ENCODE assay signal across 19 cellular contexts in genomic region chr11:122559734-122560382, GRCh38.
DNase-seq lines count a peak whose midpoint lies in the region; ATAC-seq lines count a peak whose summit lies in the region.
"Had no signal": no experiment of that assay in that cellular context is flagged by ENCODE, and none has a peak within 500 bp of the region (broad histone marks: within the 10 kb centered on the region; RNA-seq: fewer than 3 reads in every experiment).

No MANE protein-coding gene starts in this region.

- H3K9me3 ChIP-seq in HUES64 (ENCODE audit: insufficient read depth, low read depth, low read length) = no peaks in the 10 kb centered on the region
- H3K9me3 ChIP-seq: body of pancreas, testis had no signal

- H3K9ac ChIP-seq in HUES64 (ENCODE audit: low read depth, low read length) = no peak overlapping the region
- H3K9ac ChIP-seq: BLaER1 had no signal

- no peak overlapping the region for H3K4me3 Mint-ChIP-seq in activated naive CD8-positive, alpha-beta T cell treated with anti-CD3 and anti-CD28 coated beads for 36 hours

- no peak overlapping the region for H3K27ac ChIP-seq in HUES64 (ENCODE audit: low read depth, low read length)
- H3K27ac ChIP-seq: BLaER1, body of pancreas, testis, WERI-Rb-1 had no signal

- 36% methylated on average over 9 of the region's 9 CpGs for WGBS in HUES64

- H3K4me1 Mint-ChIP-seq in activated naive CD8-positive, alpha-beta T cell treated with anti-CD3 and anti-CD28 coated beads for 36 hours = no peaks in the 10 kb centered on the region

- ATAC-seq in GM18868 (IDR thresholded peaks at IDR 0.05; ENCODE audit: unreplicated experiment) = no peak
- ATAC-seq: body of pancreas had no signal

- DNase-seq in ELF-1 (ENCODE audit: low read depth, low spot score) (peak; percentile 95), iPS-NIHi11 (ENCODE audit: low spot score) (peak; percentile 55), NK-92 (lab: John Stamatoyannopoulos, UW; ENCODE audit: unreplicated experiment) (no peak), COLO829 (ENCODE audit: low spot score) (no peak)
- DNase-seq in activated naive CD8-positive, alpha-beta T cell treated with anti-CD3 and anti-CD28 coated beads for 36 hours = peak; percentile 6
- no peak for DNase-seq in effector CD4-positive, alpha-beta T cell
- DNase-seq: activated naive CD4-positive, alpha-beta T cell treated with Interleukin-2 at 50 U/mL for 16 hours; body of pancreas; DMS79; foreskin melanocyte; Kasumi-1; NCI-H2029 treated with DMSO at 0.1 percent for 48 hours; NK-92 treated with Interleukin-12 subunit alpha and Interleukin-12 subunit beta, amount 100 ng/mL, for 24 hours; stimulated activated CD4-positive, alpha-beta T cell treated with anti-CD3 and anti-CD28 coated beads, Interleukin-12 subunit alpha, Interleukin-12 subunit beta, amount 100 ng/mL, for 4 hours; testis; WERI-Rb-1 had no signal

- H3K36me3 ChIP-seq in HUES64 (ENCODE audit: insufficient read depth, low read length) = no peaks in the 10 kb centered on the region
- H3K36me3 ChIP-seq: BLaER1, WERI-Rb-1 had no signal

- no peaks in the 10 kb centered on the region for H3K9me3 Mint-ChIP-seq in activated naive CD8-positive, alpha-beta T cell treated with anti-CD3 and anti-CD28 coated beads for 36 hours

- H3K27ac Mint-ChIP-seq in activated naive CD8-positive, alpha-beta T cell treated with anti-CD3 and anti-CD28 coated beads for 36 hours = no peak overlapping the region

- no peaks in the 10 kb centered on the region for H3K36me3 Mint-ChIP-seq in activated naive CD8-positive, alpha-beta T cell treated with anti-CD3 and anti-CD28 coated beads for 36 hours

- peak overlapping the region; percentile 52 for H3K4me3 ChIP-seq in HUES64 (ENCODE audit: low read length)
- H3K4me3 ChIP-seq: BLaER1, body of pancreas, testis had no signal

- H3K27me3 Mint-ChIP-seq in activated naive CD8-positive, alpha-beta T cell treated with anti-CD3 and anti-CD28 coated beads for 36 hours = peaks cover 29% of the 10 kb centered on the region

- H3K4me1 ChIP-seq in HUES64 (ENCODE audit: insufficient read depth, low read length) = no peaks in the 10 kb centered on the region
- H3K4me1 ChIP-seq: BLaER1, body of pancreas, testis had no signal

- no peaks in the 10 kb centered on the region for H3K27me3 ChIP-seq in HUES64 (ENCODE audit: insufficient read depth, low read length)
- H3K27me3 ChIP-seq: BLaER1, body of pancreas, testis had no signal

Comparison
In these comparisons a context has a peak if more than half of its experiments do, and no peak if none do; other contexts are left out.
1. DNase-seq: peak in ELF-1 (single experiment), activated naive CD8-positive, alpha-beta T cell treated with anti-CD3 and anti-CD28 coated beads for 36 hours (single experiment) and iPS-NIHi11 (single experiment); none in NK-92 (single experiment), effector CD4-positive, alpha-beta T cell (single experiment) and COLO829 (single experiment).